In genomic region chr5:10283927-10284635, GRCh38 we compare ENCODE assay signal across 8 cellular contexts. TPM values are rescaled to one million over a fixed set of nuclear protein-coding genes. Genes with fewer than 3 reads are reported as not detected.
DNase-seq lines count a peak whose midpoint lies in the region; ATAC-seq and TF ChIP-seq lines count a peak whose summit lies in the region.

No MANE protein-coding gene starts in this region.

- intact Hi-C loops in left ventricle myocardium inferior (cut with micrococcal nuclease), result loop anchor here (10.0 kb wide), 1 partner anchor 141 kb away; no protein-coding TSS in a partner anchor

- ATAC-seq in HG02852 (IDR thresholded peaks at IDR 0.05; ENCODE audit: unreplicated experiment) (peak; percentile 95), T-cell (replicated peaks in 1 of 4) (peak; percentile 86 to 94 (median 92))

- H3K9me3 ChIP-seq in adipocyte (ENCODE audit: control insufficient read depth, low read length), result no peaks in the 10 kb centered on the region
- no peaks in the 10 kb centered on the region for H3K9me3 ChIP-seq in left ventricle myocardium inferior (replicated peaks)

- H3K4me1 ChIP-seq in adipocyte (ENCODE audit: control insufficient read depth, insufficient read depth, low read length) (peaks cover 23% of the 10 kb centered on the region), left ventricle myocardium inferior (peaks cover 13% of the 10 kb centered on the region)

- TF ChIP-seq CTCF in left ventricle myocardium inferior (IDR thresholded peaks at IDR 0.05; ENCODE audit: borderline replicate concordance), result peak; percentile 98
- TF ChIP-seq CTCF in retinal pigment epithelial cell (conservative IDR thresholded peaks at IDR 0.05; ENCODE audit: low read depth, low read length), result peak; percentile 97

- peaks cover 0 to 2% of the 10 kb centered on the region in 2 donors for H3K27me3 Mint-ChIP-seq in T-cell

- no peak overlapping the region for H3K4me3 Mint-ChIP-seq in T-cell

- H3K4me3 ChIP-seq in adipocyte (ENCODE audit: low read length) (no peak overlapping the region), left ventricle myocardium inferior (no peak overlapping the region), retinal pigment epithelial cell (ENCODE audit: low read length) (no peak overlapping the region)

- no peak overlapping the region for H3K27ac Mint-ChIP-seq in T-cell

- peak overlapping the region; percentile 26 for H3K9ac ChIP-seq in adipocyte (ENCODE audit: low read length)

- CTCF ChIA-PET in T-cell (lab: Charles Lee), result interaction anchor here (0.8 to 2.7 kb wide), 21 partner anchors 20 to 350 kb away, joined by 3 to 22 read pairs (median 5); partner anchors contain the start of gene ROPN1L (in 1 of the 2)

- H3K36me3 Mint-ChIP-seq in T-cell, result no peaks in the 10 kb centered on the region

- POLR2A ChIA-PET in T-cell (lab: Charles Lee), result no interaction called here

- H3K36me3 ChIP-seq in adipocyte (ENCODE audit: control insufficient read depth, insufficient read depth, low read length, severe bottlenecking) (peaks cover 9% of the 10 kb centered on the region), left ventricle myocardium inferior (peaks cover 30% of the 10 kb centered on the region)

- H3K27me3 ChIP-seq in adipocyte (replicated peaks; ENCODE audit: control insufficient read depth, insufficient read depth, low read length) (no peaks in the 10 kb centered on the region), left ventricle myocardium inferior (ENCODE audit: low read depth) (no peaks in the 10 kb centered on the region)

- DNase-seq in DMS79 treated with DMSO at 0.1 percent for 48 hours (lab: John Stamatoyannopoulos, UW) (peak; percentile 7), DMS79 (lab: John Stamatoyannopoulos, UW) (no peak), NCI-H1417 treated with DMSO at 0.1 percent for 48 hours (lab: John Stamatoyannopoulos, UW) (peak; percentile 84), T-cell (peak; percentile 44 to 78 (median 66)), adipocyte (ENCODE audit: low read depth) (peak; percentile 88), left ventricle myocardium inferior (peak; percentile 83), retinal pigment epithelial cell (ENCODE audit: low read depth) (no peak)

- H3K9me3 Mint-ChIP-seq in T-cell, result no peaks in the 10 kb centered on the region

- H3K4me1 Mint-ChIP-seq in T-cell, result peaks cover 7 to 12% (median 9%) of the 10 kb centered on the region in 3 donors

- H3K27ac ChIP-seq in left ventricle myocardium inferior (replicated peaks), result no peak overlapping the region

RNA-seq across cellular contexts. Expression of gene CMBL, which starts 23.6 kb away (rescaled TPM):
- 1 to 10 TPM in 2 of 5 donors, under 1 TPM in 3; 0.19 to 1.2 (median 0.80) TPM for total RNA-seq in T-cell
- 50.4 TPM for total RNA-seq in left ventricle myocardium inferior

RNA-seq across cellular contexts. Expression of gene CCT5, which starts 34.0 kb away (rescaled TPM):
- total RNA-seq in T-cell (100 to 1,000 TPM in 3 of 5 donors, 10 to 100 TPM in 2; 63.3 to 111 (median 105) TPM), left ventricle myocardium inferior (93.2 TPM)

RNA-seq across cellular contexts. Expression of gene ATPSCKMT, which starts 34.4 kb away (rescaled TPM):
- total RNA-seq in T-cell, result 10 to 100 TPM in 4 of 5 donors, 1 to 10 TPM in 1; 7.7 to 14.9 (median 13.4) TPM
- 18.0 TPM for total RNA-seq in left ventricle myocardium inferior

Comparison
In these comparisons a context has a peak if more than half of its experiments do, and no peak if none do; other contexts are left out.
1. DNase-seq: peak in DMS79 treated with DMSO at 0.1 percent for 48 hours (single experiment), NCI-H1417 treated with DMSO at 0.1 percent for 48 hours (single experiment), T-cell (34 of 34), adipocyte (single experiment) and left ventricle myocardium inferior (single experiment); none in DMS79 (single experiment) and retinal pigment epithelial cell (single experiment).
2. RNA of gene CMBL, which starts 23.6 kb away (total RNA-seq): 50.4 TPM in left ventricle myocardium inferior (single experiment); 0.19 to 1.2 TPM in T-cell; every median in the first group is over 10 times any median in the second.